In the genomic region with DNA sequence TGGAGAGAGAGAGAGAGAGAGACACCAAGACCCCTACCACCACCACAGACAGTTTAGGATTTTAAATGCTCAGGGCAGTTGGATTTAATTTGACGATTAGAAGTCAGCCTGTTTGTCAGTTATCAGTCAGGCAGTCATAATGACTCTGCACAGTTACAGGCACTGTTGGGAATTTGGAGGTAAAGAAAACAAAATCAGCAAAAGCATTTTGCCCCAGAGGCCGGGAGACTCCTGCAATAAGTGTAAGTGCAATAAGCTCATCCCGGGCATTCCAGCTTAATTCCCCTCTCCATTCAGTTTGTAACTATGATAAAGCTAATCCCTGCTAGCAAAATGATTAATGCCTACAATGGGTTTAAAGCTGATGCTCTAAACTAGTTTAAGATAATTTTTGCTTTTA, we compare ENCODE assay signal across 17 cellular contexts. TPM values are rescaled to one million over a fixed set of nuclear protein-coding genes. Genes with fewer than 3 reads are reported as not detected.
A peak's percentile ranks its signal among the peaks of the same experiment; 100 is the strongest.
DNase-seq lines count a peak whose midpoint lies in the region; ATAC-seq and TF ChIP-seq lines count a peak whose summit lies in the region.
"Had no signal": no experiment of that assay in that cellular context is flagged by ENCODE, and none has a peak within 500 bp of the region (broad histone marks: within the 10 kb centered on the region; RNA-seq: fewer than 3 reads in every experiment).

No MANE protein-coding gene starts in this region.

- H3K9me3 ChIP-seq in RWPE2 (ENCODE audit: severe bottlenecking) (no peaks in the 10 kb centered on the region), tibial artery (no peaks in the 10 kb centered on the region)

- H3K4me1 ChIP-seq in RWPE2 (ENCODE audit: insufficient read depth, poor library complexity, severe bottlenecking) = peaks cover 63% of the 10 kb centered on the region
- H3K4me1 ChIP-seq in tibial artery = peaks cover 0 to 19% (median 4%) of the 10 kb centered on the region in 4 donors

- DNase-seq in NCI-H2227 treated with DMSO at 0.1 percent for 48 hours (lab: John Stamatoyannopoulos, UW) (peak; percentile 28), NCI-H2227 (lab: John Stamatoyannopoulos, UW; ENCODE audit: unreplicated experiment) (no peak), RWPE2 (ENCODE audit: low spot score) (no peak), fibroblast of villous mesenchyme (ENCODE audit: low read depth) (peak; percentile 36), substantia nigra (lab: John Stamatoyannopoulos, UW) (no peak), tibial artery (no peak), T-helper 2 cell (no peak)
- DNase-seq: C1 segment of cervical spinal cord, DMS53, H9, IMR-90, MV-4-11, NCI-H1436 treated with DMSO at 0.1 percent for 48 hours, NCI-H446, NCI-H748 treated with DMSO at 0.1 percent for 48 hours had no signal

- intact Hi-C loops in tibial artery (cut with DNase I; ENCODE audit: low total_unique reads) = no loop called here

- ATAC-seq in RWPE2 (ENCODE audit: low read depth) (no peak), GM21576 (IDR thresholded peaks at IDR 0.05; ENCODE audit: unreplicated experiment) (no peak)

- TF ChIP-seq CTCF in RWPE2 (IDR thresholded peaks at IDR 0.05; ENCODE audit: poor library complexity, severe bottlenecking) (no peak), fibroblast of villous mesenchyme (IDR thresholded peaks at IDR 0.05; ENCODE audit: insufficient read depth, low read depth, low read length) (no peak), tibial artery (IDR thresholded peaks at IDR 0.05) (no peak)

- H3K36me3 ChIP-seq in RWPE2 (ENCODE audit: low read depth) (peaks cover 58% of the 10 kb centered on the region), tibial artery (no peaks in the 10 kb centered on the region)

- H3K27ac ChIP-seq in RWPE2 (ENCODE audit: poor library complexity, severe bottlenecking) (peak overlapping the region; percentile 30), substantia nigra (ENCODE audit: low read depth, low read length, poor library complexity, severe bottlenecking) (peak overlapping the region; percentile 6), tibial artery (no peak overlapping the region)
- H3K27ac ChIP-seq: 22Rv1 had no signal

- no peaks in the 10 kb centered on the region for H3K27me3 ChIP-seq in RWPE2 (ENCODE audit: insufficient read depth, poor library complexity, severe bottlenecking)
- no peaks in the 10 kb centered on the region for H3K27me3 ChIP-seq in tibial artery

- H3K4me3 ChIP-seq in RWPE2 (ENCODE audit: severe bottlenecking) = no peak overlapping the region
- H3K4me3 ChIP-seq in fibroblast of villous mesenchyme (ENCODE audit: low read depth, low read length) = no peak overlapping the region
- no peak overlapping the region for H3K4me3 ChIP-seq in tibial artery

RNA-seq across cellular contexts. Expression of a gene that starts 13.5 kb away (rescaled TPM):
- total RNA-seq in fibroblast of villous mesenchyme = 101 and 136 TPM in 2 replicates

Comparison
In these comparisons a context has a peak if more than half of its experiments do, and no peak if none do; other contexts are left out.
1. DNase-seq: peak in NCI-H2227 treated with DMSO at 0.1 percent for 48 hours (single experiment) and fibroblast of villous mesenchyme (single experiment); none in NCI-H2227 (single experiment), RWPE2 (single experiment), substantia nigra (0 of 49), tibial artery (0 of 2) and T-helper 2 cell (0 of 5).
2. H3K27ac ChIP-seq: peak in RWPE2 (single experiment) and substantia nigra (single experiment); none in tibial artery (0 of 2).